In genomic region chr10:1408656-1409358, GRCh38 we compare ENCODE assay signal across 21 cellular contexts.
A peak's percentile ranks its signal among the peaks of the same experiment; 100 is the strongest.
DNase-seq lines count a peak whose midpoint lies in the region; ATAC-seq lines count a peak whose summit lies in the region.
"Had no signal": no experiment of that assay in that cellular context is flagged by ENCODE, and none has a peak within 500 bp of the region (broad histone marks: within the 10 kb centered on the region; RNA-seq: fewer than 3 reads in every experiment).

No MANE protein-coding gene starts in this region.

- ATAC-seq in GM18858 (IDR thresholded peaks at IDR 0.05; ENCODE audit: unreplicated experiment): no peak
- ATAC-seq in sciatic nerve: no peak

- intact Hi-C loops in activated CD4-positive, alpha-beta memory T cell treated with anti-CD3 and anti-CD28 coated beads for 36 hours (cut with micrococcal nuclease): no loop called here
- intact Hi-C loops in sciatic nerve (cut with DNase I): no loop called here

- no peak overlapping the region for H3K27ac Mint-ChIP-seq in activated CD4-positive, alpha-beta memory T cell treated with anti-CD3 and anti-CD28 coated beads, Interleukin-2, amount 10 ng/mL, durations not matched to agents 7 days and 5 days
- H3K27ac Mint-ChIP-seq in activated CD4-positive, alpha-beta memory T cell treated with anti-CD3 and anti-CD28 coated beads for 36 hours: no peak overlapping the region
- H3K27ac Mint-ChIP-seq: B cell; CD4-positive, alpha-beta T cell had no signal

- H3K36me3 Mint-ChIP-seq in activated CD4-positive, alpha-beta memory T cell treated with anti-CD3 and anti-CD28 coated beads, Interleukin-2, amount 10 ng/mL, durations not matched to agents 7 days and 5 days (ENCODE audit: low read depth): no peaks in the 10 kb centered on the region
- no peaks in the 10 kb centered on the region for H3K36me3 Mint-ChIP-seq in activated CD4-positive, alpha-beta memory T cell treated with anti-CD3 and anti-CD28 coated beads for 36 hours

- POLR2A ChIA-PET in activated CD4-positive, alpha-beta memory T cell treated with anti-CD3 and anti-CD28 coated beads, Interleukin-2, amount 10 ng/mL, durations not matched to agents 7 days and 5 days (lab: Charles Lee): no interaction called here
- POLR2A ChIA-PET in activated CD4-positive, alpha-beta memory T cell treated with anti-CD3 and anti-CD28 coated beads for 36 hours (lab: Charles Lee): no interaction called here

- no peaks in the 10 kb centered on the region for H3K4me1 Mint-ChIP-seq in activated CD4-positive, alpha-beta memory T cell treated with anti-CD3 and anti-CD28 coated beads, Interleukin-2, amount 10 ng/mL, durations not matched to agents 7 days and 5 days
- no peaks in the 10 kb centered on the region for H3K4me1 Mint-ChIP-seq in activated CD4-positive, alpha-beta memory T cell treated with anti-CD3 and anti-CD28 coated beads for 36 hours (ENCODE audit: low read depth)

- no peak overlapping the region for H3K4me3 Mint-ChIP-seq in activated CD4-positive, alpha-beta memory T cell treated with anti-CD3 and anti-CD28 coated beads, Interleukin-2, amount 10 ng/mL, durations not matched to agents 7 days and 5 days
- no peak overlapping the region for H3K4me3 Mint-ChIP-seq in activated CD4-positive, alpha-beta memory T cell treated with anti-CD3 and anti-CD28 coated beads for 36 hours
- H3K4me3 Mint-ChIP-seq: B cell; CD4-positive, alpha-beta T cell had no signal

- DNase-seq in activated CD4-positive, alpha-beta memory T cell treated with anti-CD3 and anti-CD28 coated beads, Interleukin-2, amount 10 ng/mL, durations not matched to agents 7 days and 5 days: peak; percentile 9
- DNase-seq in activated CD4-positive, alpha-beta memory T cell treated with anti-CD3 and anti-CD28 coated beads for 36 hours: no peak
- DNase-seq in ecto neural progenitor cell (ENCODE audit: low spot score): peak; percentile 39
- peak; percentile 9 for DNase-seq in mucosa of gallbladder (ENCODE audit: low spot score)
- no peak for DNase-seq in stimulated activated naive CD4-positive, alpha-beta T cell (lab: John Stamatoyannopoulos, UW)
- no peak for DNase-seq in UCSD-AML1 (lab: John Stamatoyannopoulos, UW; ENCODE audit: unreplicated experiment)
- no peak for DNase-seq in sciatic nerve (ENCODE audit: low spot score)
- DNase-seq: 8988T; Caco-2; CD4-positive, alpha-beta T cell; DMS53; KG1; NCI-H1105 treated with DMSO at 0.1 percent for 48 hours; NCI-H1694 treated with DMSO at 0.1 percent for 48 hours; NCI-H2107; NCI-H510A; NCI-H774; OCI-M1; Right ventricle myocardium superior had no signal

- peaks cover 4% of the 10 kb centered on the region for H3K27me3 Mint-ChIP-seq in activated CD4-positive, alpha-beta memory T cell treated with anti-CD3 and anti-CD28 coated beads, Interleukin-2, amount 10 ng/mL, durations not matched to agents 7 days and 5 days
- peaks cover 22% of the 10 kb centered on the region for H3K27me3 Mint-ChIP-seq in activated CD4-positive, alpha-beta memory T cell treated with anti-CD3 and anti-CD28 coated beads for 36 hours

- H3K9me3 Mint-ChIP-seq in activated CD4-positive, alpha-beta memory T cell treated with anti-CD3 and anti-CD28 coated beads, Interleukin-2, amount 10 ng/mL, durations not matched to agents 7 days and 5 days: no peaks in the 10 kb centered on the region
- H3K9me3 Mint-ChIP-seq in activated CD4-positive, alpha-beta memory T cell treated with anti-CD3 and anti-CD28 coated beads for 36 hours: no peaks in the 10 kb centered on the region
- H3K9me3 Mint-ChIP-seq: CD4-positive, alpha-beta T cell had no signal

- CTCF ChIA-PET in activated CD4-positive, alpha-beta memory T cell treated with anti-CD3 and anti-CD28 coated beads, Interleukin-2, amount 10 ng/mL, durations not matched to agents 7 days and 5 days (lab: Charles Lee): no interaction called here
- CTCF ChIA-PET in activated CD4-positive, alpha-beta memory T cell treated with anti-CD3 and anti-CD28 coated beads for 36 hours (lab: Charles Lee): interaction anchor here (0.7 kb wide), 1 partner anchor 12 kb away, joined by 4 read pairs; no protein-coding TSS in a partner anchor

Comparison
In these comparisons a context has a peak if more than half of its experiments do, and no peak if none do; other contexts are left out.
1. DNase-seq: peak in activated CD4-positive, alpha-beta memory T cell treated with anti-CD3 and anti-CD28 coated beads, Interleukin-2, amount 10 ng/mL, durations not matched to agents 7 days and 5 days (single experiment), ecto neural progenitor cell (single experiment) and mucosa of gallbladder (single experiment); none in activated CD4-positive, alpha-beta memory T cell treated with anti-CD3 and anti-CD28 coated beads for 36 hours (single experiment), stimulated activated naive CD4-positive, alpha-beta T cell (0 of 6), UCSD-AML1 (single experiment) and sciatic nerve (single experiment).